ENCODE assay signal across 22 cellular contexts in genomic region chr3:190096345-190096744, GRCh38. TPM values are rescaled to one million over a fixed set of nuclear protein-coding genes. Genes with fewer than 3 reads are reported as not detected.
A peak's percentile ranks its signal among the peaks of the same experiment; 100 is the strongest.
DNase-seq lines count a peak whose midpoint lies in the region; ATAC-seq, FAIRE-seq and TF ChIP-seq lines count a peak whose summit lies in the region.
"Had no signal": no experiment of that assay in that cellular context is flagged by ENCODE, and none has a peak within 500 bp of the region (broad histone marks: within the 10 kb centered on the region; RNA-seq: fewer than 3 reads in every experiment).

No MANE protein-coding gene starts in this region.

- BruUV-seq in IMR-90 (replicated peaks; lab: Mats Ljungman, UMichigan): no TSS peak

- dilution Hi-C loops in IMR-90 (cut with HindIII; ENCODE audit: low sequenced_read_pairs, unreplicated experiment): no loop called here

- TF ChIP-seq CTCF in HFFc6 (IDR thresholded peaks at IDR 0.05) (no peak), IMR-90 (conservative IDR thresholded peaks at IDR 0.05; ENCODE audit: low read depth, low read length) (no peak), mesothelial cell of epicardium (IDR thresholded peaks at IDR 0.05; ENCODE audit: unreplicated experiment) (no peak)

- TF ChIP-seq RAD21 in IMR-90 (IDR thresholded peaks at IDR 0.05; ENCODE audit: low read length): no peak

- peak; percentile 44 for ATAC-seq in GM18505 (IDR thresholded peaks at IDR 0.05; ENCODE audit: unreplicated experiment)
- no peak for ATAC-seq in IMR-90 (ENCODE audit: low read depth)
- ATAC-seq in HG03139 (IDR thresholded peaks at IDR 0.05; ENCODE audit: unreplicated experiment): no peak
- ATAC-seq: activated CD8-positive, alpha-beta T cell treated with anti-CD3 and anti-CD28 coated beads for 36 hours; K562; lower lobe of right lung had no signal

- H3K14ac ChIP-seq in IMR-90 (replicated peaks; ENCODE audit: low read depth, low read length): peak overlapping the region; percentile 27

- H3K56ac ChIP-seq in IMR-90 (ENCODE audit: extremely low read depth, insufficient read depth, low read length): no peak overlapping the region

- H2AK5ac ChIP-seq in IMR-90 (ENCODE audit: low read depth, low read length): 0 out of 2 replicates have a peak overlapping the region, but pooled peaks have one; percentile 16

- no CpG with 5 or more reads among the region's 4 CpGs for WGBS in IMR-90 (ENCODE audit: extremely low coverage in 2 of 2, insufficient read length in 1 of 2), 2 experiments
- WGBS in small intestine, 3 donors: 68 to 83% (median 78%) methylated on average over 4 of the region's 4 CpGs

- intact Hi-C loops in IMR-90 (cut with micrococcal nuclease): no loop called here

- peak overlapping the region; percentile 70 for H4K5ac ChIP-seq in IMR-90 (ENCODE audit: low read depth, low read length)

- no peaks in the 10 kb centered on the region for H3K27me3 ChIP-seq in IMR-90 (ENCODE audit: control insufficient read depth, insufficient read depth, low read length)
- no peaks in the 10 kb centered on the region for H3K27me3 ChIP-seq in small intestine (ENCODE audit: control insufficient read depth in 2 of 2, insufficient read depth in 2 of 2, low read length in 2 of 2)
- H3K27me3 ChIP-seq: MG63 had no signal

- no peak overlapping the region for H2AK9ac ChIP-seq in IMR-90 (replicated peaks; ENCODE audit: low read depth, low read length, poor library complexity)

- H3K36me3 Mint-ChIP-seq in HFFc6 (ENCODE audit: low read depth) (peaks cover 15% of the 10 kb centered on the region; the same call in 1 of the 2 replicates), mesothelial cell of epicardium (peaks cover 3% of the 10 kb centered on the region)

- TF ChIP-seq POLR2A in GM18505 (IDR thresholded peaks at IDR 0.05; ENCODE audit: borderline replicate concordance, extremely low read depth, insufficient read depth, insufficient read length) (no peak), IMR-90 (IDR thresholded peaks at IDR 0.05; ENCODE audit: low read depth, low read length) (no peak)

- no peak overlapping the region for H3K4me3 ChIP-seq in IMR-90 (ENCODE audit: insufficient read depth, low read depth, low read length)
- no peak overlapping the region for H3K4me3 ChIP-seq in small intestine (ENCODE audit: low read depth in 1 of 2, low read length in 2 of 2)
- H3K4me3 ChIP-seq: HAP-1, K562, lower lobe of right lung, MG63, prostate gland had no signal

- H3K4me1 ChIP-seq in IMR-90 (ENCODE audit: control insufficient read depth, insufficient read depth, low read length): peaks cover 14% of the 10 kb centered on the region
- H3K4me1 ChIP-seq in small intestine (ENCODE audit: control insufficient read depth in 2 of 2, insufficient read depth in 1 of 2, low read depth in 1 of 2, low read length in 1 of 2): no peaks in the 10 kb centered on the region
- H3K4me1 ChIP-seq: HAP-1, lower lobe of right lung, prostate gland had no signal

- H3K9me1 ChIP-seq in IMR-90 (ENCODE audit: insufficient read depth, low read length): peaks cover 16% of the 10 kb centered on the region

- H3K27ac Mint-ChIP-seq in HFFc6: peak overlapping the region; percentile 11; the same call in 1 of the 2 replicates
- H3K27ac Mint-ChIP-seq in mesothelial cell of epicardium: peak overlapping the region; percentile 47
- H3K27ac Mint-ChIP-seq: activated CD8-positive, alpha-beta T cell treated with anti-CD3 and anti-CD28 coated beads for 36 hours had no signal

- H3K36me3 ChIP-seq in IMR-90 (ENCODE audit: control insufficient read depth, insufficient read depth, low read length) (no peaks in the 10 kb centered on the region; the same call in 1 of the 2 replicates), small intestine (ENCODE audit: control insufficient read depth in 2 of 2, insufficient read depth in 2 of 2, low read length in 2 of 2) (no peaks in the 10 kb centered on the region)
- H3K36me3 ChIP-seq: HAP-1, lower lobe of right lung, prostate gland had no signal

- no peak for FAIRE-seq in small intestine (lab: Jason Lieb, UNC)
- FAIRE-seq: bronchial epithelial cell, K562 had no signal

- H2BK15ac ChIP-seq in IMR-90 (ENCODE audit: low read depth, low read length): peak overlapping the region; percentile 15; the same call in 2 of the 3 replicates

- H3K4ac ChIP-seq in IMR-90 (ENCODE audit: low read depth, low read length): peak overlapping the region; percentile 22; the same call in 1 of the 2 replicates

- peaks cover 1% of the 10 kb centered on the region; the same call in 1 of the 2 replicates for H3K27me3 Mint-ChIP-seq in HFFc6 (ENCODE audit: insufficient read depth)
- no peaks in the 10 kb centered on the region for H3K27me3 Mint-ChIP-seq in mesothelial cell of epicardium (ENCODE audit: low read depth)

- CTCF ChIA-PET in IMR-90 (lab: Yijun Ruan, JAX): interaction anchor here (1.0 kb wide), 1 partner anchor 25 kb away, joined by 3 read pairs; no protein-coding TSS in a partner anchor

- no peak overlapping the region for H2AFZ ChIP-seq in IMR-90 (replicated peaks; ENCODE audit: low read length, poor library complexity)

- peak overlapping the region in 1 of 2 experiments; percentile 22; a peak in 1 of 4 replicates for H4K8ac ChIP-seq in IMR-90 (ENCODE audit: low read depth in 2 of 2, low read length in 2 of 2)

- no peak overlapping the region for H3K4me2 ChIP-seq in IMR-90 (ENCODE audit: low read depth, low read length)

- H3K9me3 Mint-ChIP-seq in HFFc6 (no peaks in the 10 kb centered on the region), mesothelial cell of epicardium (peaks cover 3% of the 10 kb centered on the region)
- H3K9me3 Mint-ChIP-seq: activated CD8-positive, alpha-beta T cell treated with anti-CD3 and anti-CD28 coated beads for 36 hours had no signal

- H3K4me1 Mint-ChIP-seq in HFFc6 (ENCODE audit: low read depth) (peaks cover 82% of the 10 kb centered on the region), mesothelial cell of epicardium (peaks cover 46% of the 10 kb centered on the region)

- DNase-seq in HFFc6: no peak
- no peak for DNase-seq in IMR-90
- no peak for DNase-seq in mesothelial cell of epicardium (ENCODE audit: low spot score in 2 of 2, unreplicated experiment in 2 of 2)
- DNase-seq in SW480 (ENCODE audit: low spot score): no peak
- DNase-seq in small intestine: no peak
- no peak for DNase-seq in NCI-H774 (lab: John Stamatoyannopoulos, UW)
- DNase-seq: activated CD4-positive, CD25-positive, alpha-beta regulatory T cell treated with anti-CD3 and anti-CD28 coated beads, Interleukin-2, amount 50 U/mL, for 72 hours; activated CD8-positive, alpha-beta T cell treated with anti-CD3 and anti-CD28 coated beads for 36 hours; activated naive CD4-positive, alpha-beta T cell; lower lobe of right lung; MG63; NCI-H1436 treated with DMSO at 0.1 percent for 48 hours; NCI-H2171; NCI-H524 treated with DMSO at 0.1 percent for 48 hours; substantia nigra had no signal

- H3K18ac ChIP-seq in IMR-90 (ENCODE audit: low read depth, low read length): peak overlapping the region; percentile 38; the same call in 1 of the 2 replicates

- H3K9me3 ChIP-seq in IMR-90 (ENCODE audit: control insufficient read depth, insufficient read depth, low read length) (no peaks in the 10 kb centered on the region), small intestine (ENCODE audit: control insufficient read depth, low read depth) (no peaks in the 10 kb centered on the region)
- H3K9me3 ChIP-seq: HAP-1, lower lobe of right lung, prostate gland had no signal

- H4K20me1 ChIP-seq in IMR-90 (ENCODE audit: insufficient read depth, low read length): 0 out of 2 replicates have a peak, but pooled peaks cover under 1% of the 10 kb centered on the region

- peaks cover 20 to 55% of the 10 kb centered on the region in 2 experiments for H3K79me1 ChIP-seq in IMR-90 (ENCODE audit: low read depth in 1 of 2, low read length in 2 of 2)

- H3K4me3 Mint-ChIP-seq in HFFc6 (no peak overlapping the region), mesothelial cell of epicardium (no peak overlapping the region)
- H3K4me3 Mint-ChIP-seq: activated CD8-positive, alpha-beta T cell treated with anti-CD3 and anti-CD28 coated beads for 36 hours had no signal

- H2BK20ac ChIP-seq in IMR-90 (ENCODE audit: low read depth, low read length): peak overlapping the region; percentile 11; the same call in 1 of the 2 replicates

- H4K91ac ChIP-seq in IMR-90 (ENCODE audit: insufficient read depth, low read depth, low read length): no peak overlapping the region

- peak overlapping the region; percentile 83; the same call in 1 of the 2 replicates for H3K23ac ChIP-seq in IMR-90 (ENCODE audit: low read depth, low read length)

- POLR2A ChIA-PET in IMR-90 (lab: Charles Lee; ENCODE audit: unreplicated experiment): no interaction called here

- H3K27ac ChIP-seq in IMR-90 (ENCODE audit: insufficient read depth, low read length) (peak overlapping the region; percentile 4; the same call in 1 of the 2 replicates), small intestine (ENCODE audit: low read depth in 1 of 2, low read length in 1 of 2) (no peak overlapping the region)
- H3K27ac ChIP-seq: C4-2B, lower lobe of right lung, prostate gland had no signal

- no peak overlapping the region for H3K9ac ChIP-seq in IMR-90 (ENCODE audit: low read depth, low read length)

- in situ Hi-C loops in IMR-90 (cut with MboI; ENCODE audit: low sequenced_read_pairs): no loop called here

- no peak overlapping the region for H2BK5ac ChIP-seq in IMR-90 (ENCODE audit: low read depth, low read length, poor library complexity, severe bottlenecking)

- peak overlapping the region; percentile 30; the same call in 1 of the 2 replicates for H2BK120ac ChIP-seq in IMR-90 (ENCODE audit: low read depth, low read length)

TF ChIP-seq in IMR-90, 13 proteins besides CTCF, POLR2A, EP300 and RAD21 (continues in another document):
- TF ChIP-seq RFX5 (IDR thresholded peaks at IDR 0.05; ENCODE audit: low read depth, low read length): no peak
- TF ChIP-seq CHD1 (IDR thresholded peaks at IDR 0.05; ENCODE audit: low read depth, low read length): no peak
- no peak for TF ChIP-seq RCOR1 (IDR thresholded peaks at IDR 0.05; ENCODE audit: insufficient replicate concordance, low read length)
- no peak for TF ChIP-seq MAZ (IDR thresholded peaks at IDR 0.05; ENCODE audit: borderline replicate concordance, low read depth, low read length)
- no peak for TF ChIP-seq FOS (IDR thresholded peaks at IDR 0.05; ENCODE audit: low read depth, low read length)

RNA-seq across cellular contexts. Expression of gene P3H2, which starts 24.4 kb away (rescaled TPM):
- total RNA-seq in HFFc6 (2021; fragmentation: NEBNext Ultra II Directional; extraction: Animal tissue kit (Norgen Biotek cat#: 25700)): 10 to 100 TPM; 37.6 to 43.2 (median 39.5) TPM
- total RNA-seq in IMR-90 (2012; rRNA removed): 54.7 and 74.4 TPM in 2 replicates
- 54.9 and 64.3 TPM in 2 replicates for polyA plus RNA-seq in IMR-90 (2012; rRNA removed)
- polyA plus RNA-seq in IMR-90 (2012; cell fraction: cytosol; rRNA removed): 23.4 and 32.0 TPM in 2 replicates
- polyA plus RNA-seq in IMR-90 (2012; cell fraction: nucleus; rRNA removed; ENCODE audit: low replicate concordance): 20.0 and 59.7 TPM in 2 replicates
- total RNA-seq in mesothelial cell of epicardium: 14.8 to 17.2 TPM (median 15.8 TPM) in 3 replicates
- 1 to 10 TPM in 1 of 3 donors, under 1 TPM in 2; 0.22 to 1.7 (median 0.27) TPM for polyA plus RNA-seq in small intestine
- total RNA-seq: activated CD8-positive, alpha-beta T cell treated with anti-CD3 and anti-CD28 coated beads for 36 hours had no signal
